8 cellular contexts compared by ENCODE assay signal in genomic region chr2:144514731-144515424, GRCh38. TPM values are rescaled to one million over a fixed set of nuclear protein-coding genes. Genes with fewer than 3 reads are reported as not detected.
DNase-seq lines count a peak whose midpoint lies in the region; ATAC-seq, FAIRE-seq and TF ChIP-seq lines count a peak whose summit lies in the region.
"Had no signal": no experiment of that assay in that cellular context is flagged by ENCODE, and none has a peak within 500 bp of the region (broad histone marks: within the 10 kb centered on the region; RNA-seq: fewer than 3 reads in every experiment).

No MANE protein-coding gene starts in this region.

- FAIRE-seq in K562 (lab: Jason Lieb, UNC): no peak

- no peaks in the 10 kb centered on the region for H3K27me3 ChIP-seq in K562 (ENCODE audit: control insufficient read depth in 2 of 2, insufficient read depth in 2 of 2, low read length in 2 of 2)
- H3K27me3 ChIP-seq in lower lobe of right lung (ENCODE audit: low read depth): peaks cover 12% of the 10 kb centered on the region
- peaks cover 84% of the 10 kb centered on the region for H3K27me3 ChIP-seq in suprapubic skin

- TF ChIP-seq EP300 in K562 (IDR thresholded peaks at IDR 0.05; ENCODE audit: low read length): no peak
- no peak for TF ChIP-seq EP300 in suprapubic skin (IDR thresholded peaks at IDR 0.05)

- intact Hi-C loops in K562 (cut with micrococcal nuclease) (no loop called here), lower lobe of right lung (cut with DNase I) (no loop called here)

- H3K4me3 ChIP-seq in K562 (peak overlapping the region; percentile 91), lower lobe of right lung (peak overlapping the region; percentile 70), suprapubic skin (peak overlapping the region; percentile 72)

- H3K9me1 ChIP-seq in K562 (ENCODE audit: control insufficient read depth, insufficient read depth, low read length): no peaks in the 10 kb centered on the region

- POLR2A ChIA-PET in K562 (lab: Yijun Ruan, JAX): interaction anchor here (0.6 to 1.0 kb wide), 6 partner anchors 8 to 771 kb away, joined by 3 to 5 read pairs (median 4); no protein-coding TSS in a partner anchor

- ATAC-seq in K562: no peak
- no peak for ATAC-seq in lower lobe of right lung
- ATAC-seq in GM18907 (IDR thresholded peaks at IDR 0.05; ENCODE audit: unreplicated experiment): no peak
- no peak for ATAC-seq in GM18505 (IDR thresholded peaks at IDR 0.05; ENCODE audit: unreplicated experiment)

- H3K27ac ChIP-seq in K562 (ENCODE audit: extremely low read depth, low read depth, low read length) (peak overlapping the region; percentile 95), lower lobe of right lung (peak overlapping the region; percentile 98), suprapubic skin (peak overlapping the region; percentile 98)

- H3K4me1 ChIP-seq in K562 (replicated peaks in 1 of 2; ENCODE audit: control insufficient read depth in 2 of 2, insufficient read depth in 2 of 2, low read length in 2 of 2) (peaks cover 24 to 43% of the 10 kb centered on the region in 2 experiments), lower lobe of right lung (peaks cover 38% of the 10 kb centered on the region), suprapubic skin (peaks cover 44% of the 10 kb centered on the region)

- DNase-seq in LHCN-M2 (ENCODE audit: low read depth) (peak; percentile 20), K562 (ENCODE audit: extremely low read depth in 1 of 4, low spot score in 3 of 4) (peak in 1 of 4 experiments; percentile 23), lower lobe of right lung (no peak), suprapubic skin (ENCODE audit: low spot score in 2 of 2) (no peak), GDM1 (lab: John Stamatoyannopoulos, UW) (no peak)
- DNase-seq: GOT3 had no signal

- TF ChIP-seq CTCF in K562 (IDR thresholded peaks at IDR 0.05 in 2 of 3, conservative IDR thresholded peaks at IDR 0.05 in 1 of 3; ENCODE audit: insufficient read depth in 2 of 3, low read depth in 1 of 3, low read length in 3 of 3) (no peak), lower lobe of right lung (IDR thresholded peaks at IDR 0.05) (no peak), suprapubic skin (IDR thresholded peaks at IDR 0.05) (no peak)

- in situ Hi-C loops in K562 (cut with MboI): no loop called here

- H4K20me1 ChIP-seq in K562 (replicated peaks; ENCODE audit: control insufficient read depth, insufficient read depth, low read length): peaks cover 26% of the 10 kb centered on the region

- TF ChIP-seq POLR2A in K562 (conservative IDR thresholded peaks at IDR 0.05): no peak
- TF ChIP-seq POLR2A in suprapubic skin (IDR thresholded peaks at IDR 0.05): no peak
- no peak for TF ChIP-seq POLR2A in GM18505 (IDR thresholded peaks at IDR 0.05; ENCODE audit: borderline replicate concordance, extremely low read depth, insufficient read depth, insufficient read length)

- peaks cover 100% of the 10 kb centered on the region for H3K79me2 ChIP-seq in K562 (ENCODE audit: control insufficient read depth, insufficient read depth, low read length)

- H3K9me3 ChIP-seq in K562 (replicated peaks; ENCODE audit: control insufficient read depth, insufficient read depth, low read depth, low read length) (no peaks in the 10 kb centered on the region), lower lobe of right lung (no peaks in the 10 kb centered on the region), suprapubic skin (no peaks in the 10 kb centered on the region)

- 14% methylated on average over 5 of the region's 7 CpGs for WGBS in K562 (ENCODE audit: insufficient coverage, low coverage, missing lambda C conversion rate)
- 20% methylated on average over 7 of the region's 7 CpGs for WGBS in suprapubic skin

- TF ChIP-seq RAD21 in K562 (CRISPR knock-in tag; conservative IDR thresholded peaks at IDR 0.05 in 1 of 2, IDR thresholded peaks at IDR 0.05 in 1 of 2): no peak

- peaks cover 62% of the 10 kb centered on the region for H3K36me3 ChIP-seq in K562 (ENCODE audit: control insufficient read depth, insufficient read depth, low read length)
- H3K36me3 ChIP-seq in lower lobe of right lung: peaks cover 3% of the 10 kb centered on the region
- H3K36me3 ChIP-seq in suprapubic skin: no peaks in the 10 kb centered on the region

- H2AFZ ChIP-seq in K562 (ENCODE audit: low read depth, low read length): no peak overlapping the region

- peak overlapping the region; percentile 85 to 96 for H3K9ac ChIP-seq in K562 (ENCODE audit: insufficient read depth in 1 of 2, low read depth in 2 of 2, low read length in 2 of 2)

- no TSS peak for BruUV-seq in K562 (replicated peaks; lab: Mats Ljungman, UMichigan)

- H3K4me2 ChIP-seq in K562 (ENCODE audit: insufficient read depth, low read length): peak overlapping the region; percentile 80

- CTCF ChIA-PET in K562 (lab: Yijun Ruan, JAX; ENCODE audit: low intra/inter-chr PET ratio): no interaction called here

TF ChIP-seq in K562, 482 proteins besides CTCF, POLR2A, EP300 and RAD21 (continues in another document):
- TF ChIP-seq NFE2L1 (tag; IDR thresholded peaks at IDR 0.05; ENCODE audit: borderline replicate concordance, low read depth): no peak
- no peak for TF ChIP-seq ZNF75A (CRISPR knock-in tag; IDR thresholded peaks at IDR 0.05)
- TF ChIP-seq DPF2 (IDR thresholded peaks at IDR 0.05): 0 out of 2 replicates have a peak, but pooled peaks have one; percentile 8
- no peak for TF ChIP-seq ELF1 (tag; IDR thresholded peaks at IDR 0.05)
- no peak for TF ChIP-seq RCOR1 (IDR thresholded peaks at IDR 0.05; ENCODE audit: borderline replicate concordance in 1 of 2, low read depth in 2 of 2, low read length in 2 of 2)
- no peak for TF ChIP-seq TAL1 (IDR thresholded peaks at IDR 0.05)
- TF ChIP-seq ZBTB17 (CRISPR knock-in tag; IDR thresholded peaks at IDR 0.05): 0 out of 2 replicates have a peak, but pooled peaks have one; percentile 13
- TF ChIP-seq NCOR1 (IDR thresholded peaks at IDR 0.05): no peak
- no peak for TF ChIP-seq RBM39 (optimal IDR thresholded peaks at IDR 0.05; ENCODE audit: low read depth, low read length)
- no peak for TF ChIP-seq SPI1 (IDR thresholded peaks at IDR 0.05; ENCODE audit: borderline replicate concordance, low read depth, low read length)
- no peak for TF ChIP-seq USF2 (CRISPR knock-in tag; IDR thresholded peaks at IDR 0.05)
- no peak for TF ChIP-seq ZBTB34 (CRISPR knock-in tag; IDR thresholded peaks at IDR 0.05)
- no peak for TF ChIP-seq RBM34 (IDR thresholded peaks at IDR 0.05; ENCODE audit: borderline replicate concordance, insufficient read depth, low read length)
- no peak for TF ChIP-seq RHOXF2B (CRISPR knock-in tag; conservative IDR thresholded peaks at IDR 0.05)
- no peak for TF ChIP-seq TCF7 (IDR thresholded peaks at IDR 0.05; ENCODE audit: borderline replicate concordance)

RNA-seq across cellular contexts. Expression of gene ZEB2, which starts 5.0 kb away (rescaled TPM):
- total RNA-seq in LHCN-M2 (2014; rRNA removed) (52.9 and 56.7 TPM in 2 replicates), K562 (2014; rRNA removed) (65.0 and 72.3 TPM in 2 replicates), K562 (2014; rRNA removed; fragmentation: Illumina TruSeq; extraction: Trizol) (87.9 and 96.2 TPM in 2 replicates), K562 (2015; rRNA removed; fragmentation: Illumina TruSeq; extraction: Trizol) (82.2 and 85.8 TPM in 2 replicates), K562 (2021) (101 and 113 TPM in 2 replicates), lower lobe of right lung (220 TPM), suprapubic skin (10 to 100 TPM; 16.3 to 43.7 (median 34.5) TPM)
- polyA plus RNA-seq in LHCN-M2 (2012): 27.1 TPM
- 342 and 614 TPM in 2 replicates for total RNA-seq in K562 (2011; cell fraction: chromatin; rRNA removed; ENCODE audit: low replicate concordance)
- 113 and 153 TPM in 2 replicates for total RNA-seq in K562 (2011; cell fraction: nucleolus; rRNA removed)
- 327 and 692 TPM in 2 replicates for total RNA-seq in K562 (2011; cell fraction: nucleoplasm; rRNA removed)
- polyA plus RNA-seq in K562 (2011; rRNA removed) (66.9 and 73.3 TPM in 2 replicates), K562 (2014; fragmentation: Illumina TruSeq; extraction: Trizol) (52.2 and 57.2 TPM in 2 replicates), K562 (2014; fragmentation: Nextera tagmentation; extraction: Ambion mirVana) (10 to 100 TPM; 15.1 to 30.1 TPM), K562 (2014; rRNA removed) (46.5 and 50.2 TPM in 2 replicates)
- 37.5 and 39.9 TPM in 2 replicates for polyA plus RNA-seq in K562 (2011; cell fraction: cytosol; rRNA removed)
- polyA plus RNA-seq in K562 (2011; cell fraction: nucleus; rRNA removed): 143 and 148 TPM in 2 replicates
- 33.6 and 40.1 TPM in 2 replicates for polyA plus RNA-seq in K562 (2012)
- polyA minus RNA-seq in K562 (2011; rRNA and poly(A)+ RNA removed): 369 and 399 TPM in 2 replicates
- polyA minus RNA-seq in K562 (2011; cell fraction: cytosol; rRNA and poly(A)+ RNA removed): 41.4 and 51.2 TPM in 2 replicates
- polyA minus RNA-seq in K562 (2011; cell fraction: nucleus; rRNA and poly(A)+ RNA removed): 431 and 576 TPM in 2 replicates
